ENCODE assay signal across 8 cellular contexts in genomic region chr3:30644615-30645014, GRCh38.
A peak's percentile ranks its signal among the peaks of the same experiment; 100 is the strongest.
DNase-seq lines count a peak whose midpoint lies in the region; ATAC-seq lines count a peak whose summit lies in the region.

No MANE protein-coding gene starts in this region.

- DNase-seq in EH (ENCODE audit: low read depth) (peak; percentile 86), iris pigment epithelial cell (ENCODE audit: low read depth) (peak; percentile 88), NCI-H524 (lab: John Stamatoyannopoulos, UW) (no peak), NCI-H2107 treated with DMSO at 0.1 percent for 48 hours (lab: John Stamatoyannopoulos, UW; ENCODE audit: unreplicated experiment) (no peak)
- peak; percentile 63 for DNase-seq in activated naive CD4-positive, alpha-beta T cell treated with Interleukin-2 at 50 U/mL for 16 hours

- no peaks in the 10 kb centered on the region for H3K27me3 ChIP-seq in subcutaneous abdominal adipose tissue (ENCODE audit: control insufficient read depth in 5 of 5, insufficient read depth in 4 of 5, low read length in 5 of 5)

- H3K4me3 ChIP-seq in subcutaneous abdominal adipose tissue (ENCODE audit: low read depth in 1 of 5, low read length in 5 of 5): no peak overlapping the region

- peak; percentile 63 for ATAC-seq in GM21526 (IDR thresholded peaks at IDR 0.05; ENCODE audit: low FRiP score, unreplicated experiment)

- peak overlapping the region; percentile 73 for H3K27ac ChIP-seq in KOPT-K1 (ENCODE audit: low read depth, low read length, poor library complexity, severe bottlenecking)
- peak overlapping the region; percentile 85 for H3K27ac ChIP-seq in subcutaneous abdominal adipose tissue (ENCODE audit: low read depth, low read length)

- peak overlapping the region in 1 of 5 donors; percentile 19 for H3K9ac ChIP-seq in subcutaneous abdominal adipose tissue (ENCODE audit: low read length in 5 of 5)

- peaks cover 38% of the 10 kb centered on the region for H3K36me3 ChIP-seq in KOPT-K1 (ENCODE audit: insufficient read depth, low read length)
- H3K36me3 ChIP-seq in subcutaneous abdominal adipose tissue (ENCODE audit: control insufficient read depth in 5 of 5, insufficient read depth in 5 of 5, low read length in 5 of 5): peaks cover 29 to 45% (median 32%) of the 10 kb centered on the region in 5 donors

- H3K9me3 ChIP-seq in KOPT-K1 (ENCODE audit: insufficient read depth, low read length, poor library complexity, severe bottlenecking) (no peaks in the 10 kb centered on the region), subcutaneous abdominal adipose tissue (ENCODE audit: control insufficient read depth in 5 of 5, low read length in 5 of 5) (no peaks in the 10 kb centered on the region)

- H3K4me1 ChIP-seq in subcutaneous abdominal adipose tissue (ENCODE audit: control insufficient read depth in 5 of 5, insufficient read depth in 5 of 5, low read length in 5 of 5): peaks cover 24 to 71% (median 65%) of the 10 kb centered on the region in 5 donors

Comparison
In these comparisons a context has a peak if more than half of its experiments do, and no peak if none do; other contexts are left out.
1. DNase-seq: peak in EH (single experiment), activated naive CD4-positive, alpha-beta T cell treated with Interleukin-2 at 50 U/mL for 16 hours (single experiment) and iris pigment epithelial cell (single experiment); none in NCI-H524 (0 of 2) and NCI-H2107 treated with DMSO at 0.1 percent for 48 hours (single experiment).